Comparison of ENCODE assay signal across 1 cellular context in genomic region chr14:94769413-94770250, GRCh38.
TF ChIP-seq lines count a peak whose summit lies in the region.

Gene GSC, minus strand, starts transcription at chr14:94770113. Its CDS starts 98 bp downstream, at chr14:94770015.

TF ChIP-seq in SK-N-SH, 30 proteins besides CTCF, POLR2A, EP300 and RAD21 (continued from another document):
- TF ChIP-seq JUND (IDR thresholded peaks at IDR 0.05) (no peak), GATA2 (CRISPR knock-in tag; IDR thresholded peaks at IDR 0.05) (no peak)
